In the genomic region with DNA sequence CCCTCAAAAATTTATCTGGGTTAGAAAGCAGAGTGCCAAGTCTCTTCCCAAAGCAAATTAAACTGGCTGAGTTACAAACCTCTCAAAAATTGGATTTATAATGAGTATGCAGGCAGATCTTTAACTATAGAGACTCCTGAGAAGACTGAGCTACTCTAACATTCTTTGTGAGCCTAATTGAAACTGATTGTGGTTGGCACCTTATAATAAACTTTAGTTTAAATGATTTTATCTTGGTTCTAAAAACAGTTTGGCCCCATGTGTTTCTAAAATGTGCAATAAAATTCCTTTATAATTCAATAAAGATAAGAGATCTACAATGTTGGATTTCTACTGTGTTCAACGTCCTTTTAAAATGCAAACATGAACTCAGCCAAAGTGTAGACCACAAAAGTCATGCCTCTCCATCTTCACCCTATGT, we compare ENCODE assay signal across 21 cellular contexts.
"Had no signal": no experiment of that assay in that cellular context is flagged by ENCODE, and none has a peak within 500 bp of the region (broad histone marks: within the 10 kb centered on the region; RNA-seq: fewer than 3 reads in every experiment).

No MANE protein-coding gene starts in this region.

- H3K36me3 ChIP-seq: esophagus muscularis mucosa, gastrocnemius medialis, left ventricle myocardium inferior, lower lobe of right lung had no signal

- H3K27me3 Mint-ChIP-seq: dendritic cell treated with granulocyte-macrophage colony-stimulating factor and Interleukin-4, amounts not matched to agents 40 ng/mL and 50 ng/mL, for 4 days; effector memory CD8-positive, alpha-beta T cell; memory B cell; naive B cell had no signal

- ATAC-seq: effector memory CD8-positive, alpha-beta T cell; gastrocnemius medialis; lower lobe of right lung; psoas muscle had no signal

- H3K4me1 ChIP-seq: esophagus muscularis mucosa, left ventricle myocardium inferior, lower lobe of right lung had no signal

- H3K27ac ChIP-seq: epithelial cell of prostate, esophagus muscularis mucosa, gastrocnemius medialis, left ventricle myocardium inferior, lower lobe of right lung, psoas muscle had no signal

- FAIRE-seq: colon, keratinocyte had no signal

- H3K4me3 ChIP-seq: esophagus muscularis mucosa, gastrocnemius medialis, left ventricle myocardium inferior, lower lobe of right lung, psoas muscle, smooth muscle cell had no signal

- H3K4me2 ChIP-seq: smooth muscle cell had no signal

- H3K4me1 Mint-ChIP-seq: immature natural killer cell, memory B cell, naive B cell had no signal

- DNase-seq: effector memory CD8-positive, alpha-beta T cell; gastrocnemius medialis; immature natural killer cell; left ventricle myocardium inferior; lower lobe of right lung; midbrain; naive B cell; occipital lobe; psoas muscle; retina; stimulated activated CD4-positive, alpha-beta T cell treated with anti-CD3 and anti-CD28 coated beads, Interleukin-2, amount 100 ng/mL, for 48 hours; stimulated activated naive CD4-positive, alpha-beta T cell treated with Interleukin-2 at 50 U/mL for 16 hours; trophoblast cell had no signal

- H3K9me3 Mint-ChIP-seq: nephron had no signal

- H3K27me3 ChIP-seq: esophagus muscularis mucosa, gastrocnemius medialis had no signal

- H3K36me3 Mint-ChIP-seq: immature natural killer cell, memory B cell, naive B cell had no signal

- H3K27ac Mint-ChIP-seq: dendritic cell treated with granulocyte-macrophage colony-stimulating factor and Interleukin-4, amounts not matched to agents 40 ng/mL and 50 ng/mL, for 4 days; effector memory CD8-positive, alpha-beta T cell; immature natural killer cell; memory B cell; naive B cell had no signal

- H3K4me3 Mint-ChIP-seq: dendritic cell treated with granulocyte-macrophage colony-stimulating factor and Interleukin-4, amounts not matched to agents 40 ng/mL and 50 ng/mL, for 4 days; effector memory CD8-positive, alpha-beta T cell; immature natural killer cell; memory B cell; naive B cell; nephron had no signal

- H3K9me3 ChIP-seq: esophagus muscularis mucosa, gastrocnemius medialis, left ventricle myocardium inferior, lower lobe of right lung, psoas muscle had no signal
